14 cellular contexts compared by ENCODE assay signal in genomic region chr21:41854426-41854995, GRCh38. TPM values are rescaled to one million over a fixed set of nuclear protein-coding genes. Genes with fewer than 3 reads are reported as not detected.
DNase-seq lines count a peak whose midpoint lies in the region; ATAC-seq and TF ChIP-seq lines count a peak whose summit lies in the region.
"Had no signal": no experiment of that assay in that cellular context is flagged by ENCODE, and none has a peak within 500 bp of the region (broad histone marks: within the 10 kb centered on the region; RNA-seq: fewer than 3 reads in every experiment).

No MANE protein-coding gene starts in this region.

- no peaks in the 10 kb centered on the region for H3K27me3 Mint-ChIP-seq in activated naive CD4-positive, alpha-beta T cell treated with anti-CD3 and anti-CD28 coated beads, Interleukin-2, amount 10 ng/mL, durations not matched to agents 7 days and 5 days

- intact Hi-C loops in left lung (cut with DNase I) (no loop called here), posterior vena cava (cut with DNase I) (no loop called here)

- no peaks in the 10 kb centered on the region for H3K4me1 ChIP-seq in left lung

- H3K27ac ChIP-seq in left lung = no peak overlapping the region
- H3K27ac ChIP-seq: BLaER1 had no signal

- peaks cover 0 to 82% of the 10 kb centered on the region in 2 donors for H3K36me3 ChIP-seq in left lung

- CTCF ChIA-PET in activated naive CD4-positive, alpha-beta T cell treated with anti-CD3 and anti-CD28 coated beads, Interleukin-2, amount 10 ng/mL, durations not matched to agents 7 days and 5 days (lab: Charles Lee) = no interaction called here

- peaks cover 4% of the 10 kb centered on the region for H3K4me1 Mint-ChIP-seq in activated naive CD4-positive, alpha-beta T cell treated with anti-CD3 and anti-CD28 coated beads, Interleukin-2, amount 10 ng/mL, durations not matched to agents 7 days and 5 days

- ATAC-seq in left lung (no peak), GM21737 (IDR thresholded peaks at IDR 0.05; ENCODE audit: unreplicated experiment) (no peak)
- ATAC-seq: HCT116, HepG2 had no signal

- H3K36me3 Mint-ChIP-seq in activated naive CD4-positive, alpha-beta T cell treated with anti-CD3 and anti-CD28 coated beads, Interleukin-2, amount 10 ng/mL, durations not matched to agents 7 days and 5 days = peaks cover 33% of the 10 kb centered on the region

- no peak for TF ChIP-seq CTCF in left lung (IDR thresholded peaks at IDR 0.05)

- no peaks in the 10 kb centered on the region for H3K9me3 Mint-ChIP-seq in activated naive CD4-positive, alpha-beta T cell treated with anti-CD3 and anti-CD28 coated beads, Interleukin-2, amount 10 ng/mL, durations not matched to agents 7 days and 5 days

- no peak overlapping the region for H3K4me3 Mint-ChIP-seq in activated naive CD4-positive, alpha-beta T cell treated with anti-CD3 and anti-CD28 coated beads, Interleukin-2, amount 10 ng/mL, durations not matched to agents 7 days and 5 days

- no peak overlapping the region for H3K27ac Mint-ChIP-seq in activated naive CD4-positive, alpha-beta T cell treated with anti-CD3 and anti-CD28 coated beads, Interleukin-2, amount 10 ng/mL, durations not matched to agents 7 days and 5 days

- DNase-seq in activated naive CD4-positive, alpha-beta T cell treated with anti-CD3 and anti-CD28 coated beads, Interleukin-2, amount 10 ng/mL, durations not matched to agents 7 days and 5 days = peak; percentile 14
- no peak for DNase-seq in activated naive CD4-positive, alpha-beta T cell treated with Interleukin-2 at 50 U/mL for 16 hours
- DNase-seq in left lung = peak; percentile 22 to 74
- DNase-seq in posterior vena cava (ENCODE audit: low spot score) = peak; percentile 73
- no peak for DNase-seq in NCI-H1105 (lab: John Stamatoyannopoulos, UW)
- no peak for DNase-seq in T-helper 1 cell
- DNase-seq: 8988T, AML-193, DMS53, GF-D8 had no signal

- no peak overlapping the region for H3K4me3 ChIP-seq in left lung
- H3K4me3 ChIP-seq: BLaER1 had no signal

- H3K27me3 ChIP-seq in left lung = no peaks in the 10 kb centered on the region
- H3K27me3 ChIP-seq: BLaER1 had no signal

- no peaks in the 10 kb centered on the region for H3K9me3 ChIP-seq in left lung

RNA-seq across cellular contexts. Expression of gene PRDM15, which starts 24.6 kb away (rescaled TPM):
- total RNA-seq in left lung = 1 to 10 TPM; 6.2 to 7.8 TPM
- 1 to 10 TPM; 2.9 to 5.0 TPM for total RNA-seq in posterior vena cava

Comparison
In these comparisons a context has a peak if more than half of its experiments do, and no peak if none do; other contexts are left out.
1. DNase-seq: peak in activated naive CD4-positive, alpha-beta T cell treated with anti-CD3 and anti-CD28 coated beads, Interleukin-2, amount 10 ng/mL, durations not matched to agents 7 days and 5 days (single experiment), left lung (2 of 2) and posterior vena cava (single experiment); none in activated naive CD4-positive, alpha-beta T cell treated with Interleukin-2 at 50 U/mL for 16 hours (single experiment), NCI-H1105 (single experiment) and T-helper 1 cell (0 of 5).